Comparison of ENCODE assay signal across 8 cellular contexts in genomic region chr6:8435093-8435844, GRCh38. TPM values are rescaled to one million over a fixed set of nuclear protein-coding genes. Genes with fewer than 3 reads are reported as not detected.
DNase-seq lines count a peak whose midpoint lies in the region; ATAC-seq and TF ChIP-seq lines count a peak whose summit lies in the region.

Gene SLC35B3 (minus strand): TSS chr6:8435545.

- peaks cover 0 to 8% of the 10 kb centered on the region in 2 donors for H3K9me3 Mint-ChIP-seq in activated naive CD4-positive, alpha-beta T cell treated with anti-CD3 and anti-CD28 coated beads, Interleukin-2, amount 50 U/mL, for 72 hours

- no peak for TF ChIP-seq EP300 in suprapubic skin (IDR thresholded peaks at IDR 0.05)

- H3K36me3 Mint-ChIP-seq in activated naive CD4-positive, alpha-beta T cell treated with anti-CD3 and anti-CD28 coated beads, Interleukin-2, amount 50 U/mL, for 72 hours = peaks cover 20 to 22% of the 10 kb centered on the region in 2 donors

- H3K9me3 ChIP-seq in suprapubic skin = no peaks in the 10 kb centered on the region

- DNase-seq in GM10266 (ENCODE audit: extremely low spot score) (peak; percentile 90), NCI-H1092 treated with DMSO at 0.1 percent for 48 hours (lab: John Stamatoyannopoulos, UW) (peak; percentile 63), glomerular endothelial cell (ENCODE audit: extremely low read depth, low read depth, low spot score) (no peak), occipital lobe (lab: John Stamatoyannopoulos, UW) (peak; percentile 90), suprapubic skin (ENCODE audit: low spot score in 2 of 2) (peak; percentile 95 to 96)
- peak; percentile 99 for DNase-seq in activated naive CD4-positive, alpha-beta T cell treated with anti-CD3 and anti-CD28 coated beads, Interleukin-2, amount 50 U/mL, for 72 hours (ENCODE audit: low spot score in 2 of 2)

- H3K36me3 ChIP-seq in suprapubic skin = no peaks in the 10 kb centered on the region

- H3K27me3 ChIP-seq in suprapubic skin = no peaks in the 10 kb centered on the region

- ATAC-seq in HG02623 (IDR thresholded peaks at IDR 0.05; ENCODE audit: unreplicated experiment) = peak; percentile 96
- peak; percentile 99 for ATAC-seq in SK-N-SH treated with all-trans-retinoic acid at 6 μM for 48 hours
- peak; percentile 97 to 98 for ATAC-seq in activated naive CD4-positive, alpha-beta T cell treated with anti-CD3 and anti-CD28 coated beads, Interleukin-2, amount 50 U/mL, for 72 hours

- H3K27ac Mint-ChIP-seq in activated naive CD4-positive, alpha-beta T cell treated with anti-CD3 and anti-CD28 coated beads, Interleukin-2, amount 50 U/mL, for 72 hours = peak within 1 kb of the TSS; percentile 98 to 99

- TF ChIP-seq POLR2A in suprapubic skin (IDR thresholded peaks at IDR 0.05) = peak; percentile 65 to 90

- H3K4me1 ChIP-seq in suprapubic skin = peaks cover 34% of the 10 kb centered on the region

- TF ChIP-seq CTCF in GM10266 (IDR thresholded peaks at IDR 0.05; ENCODE audit: control insufficient read depth, insufficient read depth, low read depth, missing control alignments) (no peak), suprapubic skin (IDR thresholded peaks at IDR 0.05) (no peak)

- WGBS in suprapubic skin = under 1% methylated on average over 25 of the region's 62 CpGs

- peak within 1 kb of the TSS; percentile 88 for H3K4me3 ChIP-seq in suprapubic skin

- H3K27ac ChIP-seq in suprapubic skin = peak within 1 kb of the TSS; percentile 96

TF ChIP-seq in SK-N-SH treated with all-trans-retinoic acid at 6 μM for 48 hours, 23 proteins besides CTCF, POLR2A, EP300 and RAD21:
- no peak for TF ChIP-seq CREB5 (CRISPR knock-in tag; IDR thresholded peaks at IDR 0.05; ENCODE audit: low read depth)
- TF ChIP-seq OSR1 (CRISPR knock-in tag; IDR thresholded peaks at IDR 0.05) = no peak
- no peak for TF ChIP-seq SNAI2 (CRISPR knock-in tag; IDR thresholded peaks at IDR 0.05)
- no peak for TF ChIP-seq ARNTL (CRISPR knock-in tag; IDR thresholded peaks at IDR 0.05; ENCODE audit: borderline replicate concordance, low read depth)
- TF ChIP-seq TCF4 (CRISPR knock-in tag; IDR thresholded peaks at IDR 0.05; ENCODE audit: borderline replicate concordance) = no peak
- no peak for TF ChIP-seq ZFP30 (CRISPR knock-in tag; IDR thresholded peaks at IDR 0.05)
- TF ChIP-seq ESRRG (CRISPR knock-in tag; IDR thresholded peaks at IDR 0.05) = no peak
- no peak for TF ChIP-seq RARB (CRISPR knock-in tag; IDR thresholded peaks at IDR 0.05)
- no peak for TF ChIP-seq GLIS3 (CRISPR knock-in tag; IDR thresholded peaks at IDR 0.05)

RNA-seq across cellular contexts. Expression of gene SLC35B3, which starts in this region (rescaled TPM):
- total RNA-seq in activated naive CD4-positive, alpha-beta T cell treated with anti-CD3 and anti-CD28 coated beads, Interleukin-2, amount 50 U/mL, for 72 hours = 1 to 10 TPM; 5.6 to 6.9 TPM
- total RNA-seq in glomerular endothelial cell = 15.6 and 15.8 TPM in 2 replicates
- total RNA-seq in occipital lobe = 12.0 TPM
- total RNA-seq in suprapubic skin = 1 to 10 TPM; 8.1 to 9.6 (median 8.8) TPM
